15 cellular contexts compared by ENCODE assay signal in the genomic region with DNA sequence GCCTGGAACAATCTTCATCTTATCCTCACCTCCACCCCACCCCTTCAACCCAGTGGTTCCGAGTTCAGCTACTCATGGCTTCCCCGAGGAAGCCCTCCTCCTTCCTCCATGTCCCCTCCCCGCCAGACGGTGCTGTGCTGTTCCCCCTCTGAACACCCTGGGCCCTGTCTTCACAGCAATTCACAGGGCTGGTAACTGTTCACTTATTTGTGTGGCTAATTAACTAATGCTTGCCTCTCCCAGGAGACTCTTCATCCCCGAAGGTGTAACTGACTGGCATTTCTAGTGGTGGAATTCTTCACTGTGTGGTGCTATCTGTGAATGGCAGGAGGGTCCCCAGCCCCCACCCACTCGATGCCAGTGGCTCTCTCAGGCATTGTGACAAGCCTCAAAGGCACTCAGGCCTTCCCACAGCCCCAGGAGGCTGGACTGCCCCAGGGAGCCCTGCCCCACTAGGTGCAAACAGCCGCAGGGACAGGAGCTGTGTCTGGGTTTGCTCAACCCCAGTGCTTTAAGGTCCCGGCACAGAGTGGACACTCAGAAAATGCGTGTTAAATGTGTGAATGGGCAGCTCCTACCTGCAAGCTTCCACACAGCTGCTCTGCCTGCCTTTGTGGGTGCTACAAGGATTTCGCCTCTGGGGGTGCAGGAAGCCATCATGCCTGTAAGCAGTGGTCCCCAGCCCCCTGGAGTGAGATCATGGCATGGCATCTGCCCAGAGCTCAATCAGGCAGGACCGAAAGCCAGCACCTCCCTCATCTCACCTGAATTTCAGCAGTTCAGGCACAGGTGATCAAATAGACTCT.
DNase-seq lines count a peak whose midpoint lies in the region; ATAC-seq and TF ChIP-seq lines count a peak whose summit lies in the region.
"Had no signal": no experiment of that assay in that cellular context is flagged by ENCODE, and none has a peak within 500 bp of the region (broad histone marks: within the 10 kb centered on the region; RNA-seq: fewer than 3 reads in every experiment).

No MANE protein-coding gene starts in this region.

- H3K9me3 ChIP-seq in OCI-LY7 (ENCODE audit: low read length) = no peaks in the 10 kb centered on the region
- no peaks in the 10 kb centered on the region for H3K9me3 ChIP-seq in lower lobe of right lung
- H3K9me3 ChIP-seq: pancreas had no signal

- H3K9me2 ChIP-seq in OCI-LY7 (ENCODE audit: insufficient read depth, low read length) = no peaks in the 10 kb centered on the region

- TF ChIP-seq CTCF in OCI-LY7 (conservative IDR thresholded peaks at IDR 0.05; ENCODE audit: low read length) = peak; percentile 49
- TF ChIP-seq CTCF in lower lobe of right lung (IDR thresholded peaks at IDR 0.05) = no peak

- H3K4me1 ChIP-seq in OCI-LY7 (ENCODE audit: insufficient read depth, low read length, poor library complexity, severe bottlenecking) (peaks cover 100% of the 10 kb centered on the region), lower lobe of right lung (peaks cover 28% of the 10 kb centered on the region)
- H3K4me1 ChIP-seq: pancreas had no signal

- H3K4me3 Mint-ChIP-seq in activated naive CD4-positive, alpha-beta T cell treated with anti-CD3 and anti-CD28 coated beads, Interleukin-2, amount 50 U/mL, for 24 hours = peak overlapping the region; percentile 31
- H3K4me3 Mint-ChIP-seq in stimulated activated naive B cell treated with anti-CD40 and anti-IgM and Interleukin-4, amounts not matched to agents 10 μg/mL and 1 μg/mL and 100 μg/mL, for 72 hours = no peak overlapping the region

- DNase-seq in activated naive CD4-positive, alpha-beta T cell (lab: John Stamatoyannopoulos, UW) = no peak
- peak; percentile 54 for DNase-seq in OCI-LY7 (ENCODE audit: low spot score)
- peak; percentile 31 for DNase-seq in left lobe of liver (ENCODE audit: low spot score)
- no peak for DNase-seq in stimulated activated naive B cell treated with anti-CD40 and anti-IgM and Interleukin-4, amounts not matched to agents 10 μg/mL and 1 μg/mL and 100 μg/mL, for 72 hours
- DNase-seq in lower lobe of right lung = no peak
- DNase-seq in NCI-H1105 treated with DMSO at 0.1 percent for 48 hours (lab: John Stamatoyannopoulos, UW) = no peak
- DNase-seq: activated CD4-positive, CD25-positive, alpha-beta regulatory T cell; activated T-cell treated with anti-CD3 and anti-CD28 coated beads, Interleukin-2, amount 50 U/mL, for 1 hour; dorsolateral prefrontal cortex; mammary epithelial cell; NCI-H226 had no signal

- H4K20me1 ChIP-seq in OCI-LY7 (ENCODE audit: insufficient read depth, low read length) = no peaks in the 10 kb centered on the region

- peaks cover 18% of the 10 kb centered on the region; the same call in 1 of the 2 replicates for H3K36me3 ChIP-seq in OCI-LY7 (ENCODE audit: insufficient read depth, low read length)
- no peaks in the 10 kb centered on the region for H3K36me3 ChIP-seq in lower lobe of right lung
- H3K36me3 ChIP-seq: pancreas had no signal

- POLR2A ChIA-PET in OCI-LY7 (lab: Charles Lee) = interaction anchor here (0.6 to 9.8 kb wide), 10 partner anchors 10 to 236 kb away, joined by 3 to 168 read pairs (median 4); partner anchors contain the start of gene ID2

- no peak overlapping the region for H2AFZ ChIP-seq in OCI-LY7 (ENCODE audit: low read length)

- H3K4me1 Mint-ChIP-seq in activated naive CD4-positive, alpha-beta T cell treated with anti-CD3 and anti-CD28 coated beads, Interleukin-2, amount 50 U/mL, for 24 hours = peaks cover 59% of the 10 kb centered on the region
- H3K4me1 Mint-ChIP-seq in stimulated activated naive B cell treated with anti-CD40 and anti-IgM and Interleukin-4, amounts not matched to agents 10 μg/mL and 1 μg/mL and 100 μg/mL, for 72 hours = peaks cover 47 to 66% of the 10 kb centered on the region in 2 donors

- intact Hi-C loops in OCI-LY7 (cut with micrococcal nuclease; ENCODE audit: unreplicated experiment) (loop anchor here (5.0 kb wide), 1 partner anchor 1346 kb away; no protein-coding TSS in a partner anchor), lower lobe of right lung (cut with DNase I) (no loop called here)

- CTCF ChIA-PET in OCI-LY7 (lab: Charles Lee; ENCODE audit: unreplicated experiment) = interaction anchor here (0.6 to 1.4 kb wide), 7 partner anchors 9 to 310 kb away, joined by 3 to 4 read pairs (median 3); no protein-coding TSS in a partner anchor

- H3K36me3 Mint-ChIP-seq in activated naive CD4-positive, alpha-beta T cell treated with anti-CD3 and anti-CD28 coated beads, Interleukin-2, amount 50 U/mL, for 24 hours = no peaks in the 10 kb centered on the region
- peaks cover 0 to 6% of the 10 kb centered on the region in 2 donors for H3K36me3 Mint-ChIP-seq in stimulated activated naive B cell treated with anti-CD40 and anti-IgM and Interleukin-4, amounts not matched to agents 10 μg/mL and 1 μg/mL and 100 μg/mL, for 72 hours

- peak overlapping the region; percentile 56 for H3K27ac Mint-ChIP-seq in activated naive CD4-positive, alpha-beta T cell treated with anti-CD3 and anti-CD28 coated beads, Interleukin-2, amount 50 U/mL, for 24 hours
- peak overlapping the region; percentile 60 for H3K27ac Mint-ChIP-seq in stimulated activated naive B cell treated with anti-CD40 and anti-IgM and Interleukin-4, amounts not matched to agents 10 μg/mL and 1 μg/mL and 100 μg/mL, for 72 hours

- ATAC-seq in left lobe of liver (no peak), HG02798 (IDR thresholded peaks at IDR 0.05; ENCODE audit: poor library complexity, unreplicated experiment) (no peak), lower lobe of right lung (no peak)
- ATAC-seq in stimulated activated naive B cell treated with anti-CD40 and anti-IgM and Interleukin-4, amounts not matched to agents 10 μg/mL and 1 μg/mL and 100 μg/mL, for 72 hours (replicated peaks) = no peak
- ATAC-seq: Panc1, pancreas had no signal

- H3K27me3 Mint-ChIP-seq in activated naive CD4-positive, alpha-beta T cell treated with anti-CD3 and anti-CD28 coated beads, Interleukin-2, amount 50 U/mL, for 24 hours = no peaks in the 10 kb centered on the region
- peaks cover 27 to 46% of the 10 kb centered on the region in 2 donors for H3K27me3 Mint-ChIP-seq in stimulated activated naive B cell treated with anti-CD40 and anti-IgM and Interleukin-4, amounts not matched to agents 10 μg/mL and 1 μg/mL and 100 μg/mL, for 72 hours

- H3K27me3 ChIP-seq in lower lobe of right lung (ENCODE audit: low read depth) = no peaks in the 10 kb centered on the region
- H3K27me3 ChIP-seq: dorsolateral prefrontal cortex, pancreas had no signal

- H3K4me3 ChIP-seq in OCI-LY7 (ENCODE audit: low read depth, low read length, poor library complexity, severe bottlenecking) = peak overlapping the region; percentile 6
- no peak overlapping the region for H3K4me3 ChIP-seq in lower lobe of right lung
- H3K4me3 ChIP-seq: dorsolateral prefrontal cortex, pancreas had no signal

- peak overlapping the region; percentile 85 for H3K4me2 ChIP-seq in OCI-LY7 (ENCODE audit: low read length)

- H3K9me3 Mint-ChIP-seq in activated naive CD4-positive, alpha-beta T cell treated with anti-CD3 and anti-CD28 coated beads, Interleukin-2, amount 50 U/mL, for 24 hours = no peaks in the 10 kb centered on the region
- H3K9me3 Mint-ChIP-seq in stimulated activated naive B cell treated with anti-CD40 and anti-IgM and Interleukin-4, amounts not matched to agents 10 μg/mL and 1 μg/mL and 100 μg/mL, for 72 hours = no peaks in the 10 kb centered on the region

- peaks cover 23% of the 10 kb centered on the region; the same call in 1 of the 2 replicates for H3K79me2 ChIP-seq in OCI-LY7 (ENCODE audit: insufficient read depth, low read depth, low read length)

- BruUV-seq in OCI-LY7 (replicated peaks; lab: Mats Ljungman, UMichigan) = no TSS peak

- H3K27ac ChIP-seq in OCI-LY7 (ENCODE audit: low read depth, low read length, poor library complexity, severe bottlenecking) (peak overlapping the region; percentile 98), lower lobe of right lung (no peak overlapping the region)
- H3K27ac ChIP-seq: dorsolateral prefrontal cortex, pancreas had no signal

Comparison
In these comparisons a context has a peak if more than half of its experiments do, and no peak if none do; other contexts are left out.
1. DNase-seq: peak in OCI-LY7 (single experiment) and left lobe of liver (single experiment); none in activated naive CD4-positive, alpha-beta T cell (0 of 4), stimulated activated naive B cell treated with anti-CD40 and anti-IgM and Interleukin-4, amounts not matched to agents 10 μg/mL and 1 μg/mL and 100 μg/mL, for 72 hours (single experiment), lower lobe of right lung (single experiment) and NCI-H1105 treated with DMSO at 0.1 percent for 48 hours (single experiment).